ENCODE assay signal across 1 cellular context in the genomic region with DNA sequence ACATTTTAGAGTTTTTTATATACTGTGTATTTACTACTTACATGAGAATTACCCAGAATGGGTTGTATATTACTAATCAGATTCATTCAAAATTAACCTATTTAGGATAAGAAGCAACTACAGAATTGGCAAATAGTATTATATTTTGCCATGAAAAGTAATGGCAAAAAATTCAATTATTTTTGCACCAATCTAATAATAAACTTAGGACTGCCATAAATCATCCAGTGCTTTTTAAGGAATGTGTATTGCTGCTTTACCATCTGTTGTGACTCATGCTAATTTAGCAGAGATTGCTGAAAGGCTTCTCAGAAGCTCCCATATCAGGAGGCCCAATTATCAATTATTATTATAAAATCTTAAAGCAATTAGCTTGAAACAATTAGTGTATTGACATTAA.
TF ChIP-seq lines count a peak whose summit lies in the region.

No MANE protein-coding gene starts in this region.

TF ChIP-seq in SK-N-SH treated with all-trans-retinoic acid at 6 μM for 48 hours, 23 proteins besides CTCF, POLR2A, EP300 and RAD21 (continued from another document):
- TF ChIP-seq, protein P1, sequence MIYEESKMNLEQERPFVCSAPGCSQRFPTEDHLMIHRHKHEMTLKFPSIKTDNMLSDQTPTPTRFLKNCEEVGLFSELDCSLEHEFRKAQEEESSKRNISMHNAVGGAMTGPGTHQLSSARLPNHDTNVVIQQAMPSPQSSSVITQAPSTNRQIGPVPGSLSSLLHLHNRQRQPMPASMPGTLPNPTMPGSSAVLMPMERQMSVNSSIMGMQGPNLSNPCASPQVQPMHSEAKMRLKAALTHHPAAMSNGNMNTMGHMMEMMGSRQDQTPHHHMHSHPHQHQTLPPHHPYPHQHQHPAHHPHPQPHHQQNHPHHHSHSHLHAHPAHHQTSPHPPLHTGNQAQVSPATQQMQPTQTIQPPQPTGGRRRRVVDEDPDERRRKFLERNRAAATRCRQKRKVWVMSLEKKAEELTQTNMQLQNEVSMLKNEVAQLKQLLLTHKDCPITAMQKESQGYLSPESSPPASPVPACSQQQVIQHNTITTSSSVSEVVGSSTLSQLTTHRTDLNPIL (CRISPR knock-in tag; IDR thresholded peaks at IDR 0.05; ENCODE audit: low read depth), result 0 out of 2 replicates have a peak, but pooled peaks have one; percentile 38
- TF ChIP-seq TCF4 (CRISPR knock-in tag; IDR thresholded peaks at IDR 0.05; ENCODE audit: borderline replicate concordance) (0 out of 2 replicates have a peak, but pooled peaks have one; percentile 15), ZFP3 (CRISPR knock-in tag; IDR thresholded peaks at IDR 0.05) (0 out of 2 replicates have a peak, but pooled peaks have one; percentile 15), ISL1 (CRISPR knock-in tag; IDR thresholded peaks at IDR 0.05) (peak; percentile 92), ZC3H10 (CRISPR knock-in tag; IDR thresholded peaks at IDR 0.05) (no peak)
- TF ChIP-seq, protein P2, sequence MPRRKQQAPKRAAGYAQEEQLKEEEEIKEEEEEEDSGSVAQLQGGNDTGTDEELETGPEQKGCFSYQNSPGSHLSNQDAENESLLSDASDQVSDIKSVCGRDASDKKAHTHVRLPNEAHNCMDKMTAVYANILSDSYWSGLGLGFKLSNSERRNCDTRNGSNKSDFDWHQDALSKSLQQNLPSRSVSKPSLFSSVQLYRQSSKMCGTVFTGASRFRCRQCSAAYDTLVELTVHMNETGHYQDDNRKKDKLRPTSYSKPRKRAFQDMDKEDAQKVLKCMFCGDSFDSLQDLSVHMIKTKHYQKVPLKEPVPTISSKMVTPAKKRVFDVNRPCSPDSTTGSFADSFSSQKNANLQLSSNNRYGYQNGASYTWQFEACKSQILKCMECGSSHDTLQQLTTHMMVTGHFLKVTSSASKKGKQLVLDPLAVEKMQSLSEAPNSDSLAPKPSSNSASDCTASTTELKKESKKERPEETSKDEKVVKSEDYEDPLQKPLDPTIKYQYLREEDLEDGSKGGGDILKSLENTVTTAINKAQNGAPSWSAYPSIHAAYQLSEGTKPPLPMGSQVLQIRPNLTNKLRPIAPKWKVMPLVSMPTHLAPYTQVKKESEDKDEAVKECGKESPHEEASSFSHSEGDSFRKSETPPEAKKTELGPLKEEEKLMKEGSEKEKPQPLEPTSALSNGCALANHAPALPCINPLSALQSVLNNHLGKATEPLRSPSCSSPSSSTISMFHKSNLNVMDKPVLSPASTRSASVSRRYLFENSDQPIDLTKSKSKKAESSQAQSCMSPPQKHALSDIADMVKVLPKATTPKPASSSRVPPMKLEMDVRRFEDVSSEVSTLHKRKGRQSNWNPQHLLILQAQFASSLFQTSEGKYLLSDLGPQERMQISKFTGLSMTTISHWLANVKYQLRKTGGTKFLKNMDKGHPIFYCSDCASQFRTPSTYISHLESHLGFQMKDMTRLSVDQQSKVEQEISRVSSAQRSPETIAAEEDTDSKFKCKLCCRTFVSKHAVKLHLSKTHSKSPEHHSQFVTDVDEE (CRISPR knock-in tag; IDR thresholded peaks at IDR 0.05), result no peak
